ENCODE assay signal across 1 cellular context in the genomic region with DNA sequence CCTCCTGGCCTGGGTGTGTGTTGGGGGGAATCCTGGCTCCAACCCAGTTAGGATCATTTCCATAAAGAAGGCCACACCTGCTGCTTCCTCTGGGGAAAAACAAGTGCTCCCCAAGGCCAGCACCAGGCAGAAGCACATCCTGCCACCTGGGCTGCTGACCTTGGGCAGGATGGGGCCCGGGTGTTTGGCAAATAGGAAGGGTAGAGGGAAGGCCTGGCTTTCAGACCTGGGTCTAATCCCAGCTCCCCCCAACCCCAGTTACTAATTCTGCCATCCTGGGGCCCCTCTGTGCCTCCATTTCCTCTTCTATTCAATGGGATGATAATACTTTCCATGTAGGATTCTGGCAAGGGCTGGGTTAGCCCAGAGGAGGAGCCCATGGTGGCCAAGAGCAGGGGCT.
TF ChIP-seq lines count a peak whose summit lies in the region.

No MANE protein-coding gene starts in this region.

TF ChIP-seq in IMR-90, 13 proteins besides CTCF, POLR2A, EP300 and RAD21 (continued from another document):
- TF ChIP-seq RCOR1 (IDR thresholded peaks at IDR 0.05; ENCODE audit: insufficient replicate concordance, low read length) (no peak), RFX5 (IDR thresholded peaks at IDR 0.05; ENCODE audit: low read depth, low read length) (no peak), MXI1 (IDR thresholded peaks at IDR 0.05; ENCODE audit: borderline replicate concordance, low read depth, low read length) (no peak), CEBPB (IDR thresholded peaks at IDR 0.05; ENCODE audit: low read depth, low read length) (no peak), SMC3 (IDR thresholded peaks at IDR 0.05; ENCODE audit: low read depth, low read length) (no peak), MAZ (IDR thresholded peaks at IDR 0.05; ENCODE audit: borderline replicate concordance, low read depth, low read length) (no peak), NFE2L2 (IDR thresholded peaks at IDR 0.05; ENCODE audit: low read depth, low read length) (no peak), FOS (IDR thresholded peaks at IDR 0.05; ENCODE audit: low read depth, low read length) (no peak)
- TF ChIP-seq, protein P1, sequence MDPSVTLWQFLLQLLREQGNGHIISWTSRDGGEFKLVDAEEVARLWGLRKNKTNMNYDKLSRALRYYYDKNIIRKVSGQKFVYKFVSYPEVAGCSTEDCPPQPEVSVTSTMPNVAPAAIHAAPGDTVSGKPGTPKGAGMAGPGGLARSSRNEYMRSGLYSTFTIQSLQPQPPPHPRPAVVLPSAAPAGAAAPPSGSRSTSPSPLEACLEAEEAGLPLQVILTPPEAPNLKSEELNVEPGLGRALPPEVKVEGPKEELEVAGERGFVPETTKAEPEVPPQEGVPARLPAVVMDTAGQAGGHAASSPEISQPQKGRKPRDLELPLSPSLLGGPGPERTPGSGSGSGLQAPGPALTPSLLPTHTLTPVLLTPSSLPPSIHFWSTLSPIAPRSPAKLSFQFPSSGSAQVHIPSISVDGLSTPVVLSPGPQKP (IDR thresholded peaks at IDR 0.05; ENCODE audit: borderline replicate concordance, low read depth, low read length), result no peak
